1 cellular context compared by ENCODE assay signal in the genomic region with DNA sequence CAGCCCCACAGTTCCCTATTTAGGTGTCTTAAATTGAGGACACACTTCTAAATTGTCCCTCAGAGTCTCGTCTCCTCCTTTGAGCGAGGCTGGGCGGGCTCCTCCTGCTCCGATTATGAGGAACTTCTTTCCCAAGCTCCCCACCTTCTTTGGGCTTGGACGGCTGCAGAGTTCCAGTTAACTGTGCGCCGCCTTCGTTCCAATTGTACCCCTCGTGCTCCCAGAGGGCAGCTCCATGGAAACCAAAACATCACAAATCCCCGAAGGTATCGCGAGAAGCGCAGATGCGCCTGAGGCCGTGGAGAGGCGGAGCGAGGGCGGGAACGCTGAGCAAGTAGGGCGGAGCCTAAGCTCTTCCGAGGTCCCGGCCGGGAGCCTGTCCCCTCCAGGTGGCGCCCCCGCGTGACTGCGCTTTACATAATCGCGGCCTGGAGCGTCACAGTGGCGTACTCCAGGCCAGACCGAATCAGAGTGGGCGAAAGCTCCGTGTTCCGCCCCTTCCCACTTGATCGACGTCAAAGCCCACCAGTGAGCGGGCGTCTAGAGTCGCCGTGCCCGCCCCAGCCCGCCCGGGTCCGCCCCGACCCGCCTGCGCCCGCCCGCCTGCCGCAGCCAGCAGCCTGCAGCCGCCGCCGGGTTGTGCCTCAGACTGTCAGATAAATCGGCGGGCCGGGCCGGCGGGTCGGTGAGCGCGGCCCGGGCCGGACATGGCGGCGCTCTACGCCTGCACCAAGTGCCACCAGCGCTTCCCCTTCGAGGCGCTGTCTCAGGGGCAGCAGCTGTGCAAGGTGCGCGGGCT.
TF ChIP-seq lines count a peak whose summit lies in the region.

A gene (plus strand): TSS at position 588 of the 799 bp plus-strand sequence. CDS start 120 bp downstream, at position 708.

TF ChIP-seq in HepG2, 621 proteins besides CTCF, POLR2A, EP300 and RAD21 (continued from another document):
- TF ChIP-seq CREM (IDR thresholded peaks at IDR 0.05) = peak; percentile 95
- peak; percentile 73 for TF ChIP-seq CREM (CRISPR knock-in tag; IDR thresholded peaks at IDR 0.05)
- peak; percentile 44; the same call in 1 of the 2 replicates for TF ChIP-seq NR2F6 (IDR thresholded peaks at IDR 0.05)
- TF ChIP-seq NR2F6 (CRISPR knock-in tag; IDR thresholded peaks at IDR 0.05) = peak; percentile 49
- TF ChIP-seq ZNF234 (CRISPR knock-in tag; conservative IDR thresholded peaks at IDR 0.05) = 0 out of 2 replicates have a peak, but pooled peaks have one; percentile 40
- 0 out of 2 replicates have a peak, but pooled peaks have one; percentile 16 for TF ChIP-seq MAFF (IDR thresholded peaks at IDR 0.05; ENCODE audit: low read depth, low read length)
- TF ChIP-seq, protein P1, sequence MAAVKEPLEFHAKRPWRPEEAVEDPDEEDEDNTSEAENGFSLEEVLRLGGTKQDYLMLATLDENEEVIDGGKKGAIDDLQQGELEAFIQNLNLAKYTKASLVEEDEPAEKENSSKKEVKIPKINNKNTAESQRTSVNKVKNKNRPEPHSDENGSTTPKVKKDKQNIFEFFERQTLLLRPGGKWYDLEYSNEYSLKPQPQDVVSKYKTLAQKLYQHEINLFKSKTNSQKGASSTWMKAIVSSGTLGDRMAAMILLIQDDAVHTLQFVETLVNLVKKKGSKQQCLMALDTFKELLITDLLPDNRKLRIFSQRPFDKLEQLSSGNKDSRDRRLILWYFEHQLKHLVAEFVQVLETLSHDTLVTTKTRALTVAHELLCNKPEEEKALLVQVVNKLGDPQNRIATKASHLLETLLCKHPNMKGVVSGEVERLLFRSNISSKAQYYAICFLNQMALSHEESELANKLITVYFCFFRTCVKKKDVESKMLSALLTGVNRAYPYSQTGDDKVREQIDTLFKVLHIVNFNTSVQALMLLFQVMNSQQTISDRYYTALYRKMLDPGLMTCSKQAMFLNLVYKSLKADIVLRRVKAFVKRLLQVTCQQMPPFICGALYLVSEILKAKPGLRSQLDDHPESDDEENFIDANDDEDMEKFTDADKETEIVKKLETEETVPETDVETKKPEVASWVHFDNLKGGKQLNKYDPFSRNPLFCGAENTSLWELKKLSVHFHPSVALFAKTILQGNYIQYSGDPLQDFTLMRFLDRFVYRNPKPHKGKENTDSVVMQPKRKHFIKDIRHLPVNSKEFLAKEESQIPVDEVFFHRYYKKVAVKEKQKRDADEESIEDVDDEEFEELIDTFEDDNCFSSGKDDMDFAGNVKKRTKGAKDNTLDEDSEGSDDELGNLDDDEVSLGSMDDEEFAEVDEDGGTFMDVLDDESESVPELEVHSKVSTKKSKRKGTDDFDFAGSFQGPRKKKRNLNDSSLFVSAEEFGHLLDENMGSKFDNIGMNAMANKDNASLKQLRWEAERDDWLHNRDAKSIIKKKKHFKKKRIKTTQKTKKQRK (IDR thresholded peaks at IDR 0.05; ENCODE audit: low read length) = no peak
- TF ChIP-seq SMARCC2 (IDR thresholded peaks at IDR 0.05) = no peak
- TF ChIP-seq ELF1 (CRISPR knock-in tag; IDR thresholded peaks at IDR 0.05) = peak; percentile 70
- TF ChIP-seq, protein P2, sequence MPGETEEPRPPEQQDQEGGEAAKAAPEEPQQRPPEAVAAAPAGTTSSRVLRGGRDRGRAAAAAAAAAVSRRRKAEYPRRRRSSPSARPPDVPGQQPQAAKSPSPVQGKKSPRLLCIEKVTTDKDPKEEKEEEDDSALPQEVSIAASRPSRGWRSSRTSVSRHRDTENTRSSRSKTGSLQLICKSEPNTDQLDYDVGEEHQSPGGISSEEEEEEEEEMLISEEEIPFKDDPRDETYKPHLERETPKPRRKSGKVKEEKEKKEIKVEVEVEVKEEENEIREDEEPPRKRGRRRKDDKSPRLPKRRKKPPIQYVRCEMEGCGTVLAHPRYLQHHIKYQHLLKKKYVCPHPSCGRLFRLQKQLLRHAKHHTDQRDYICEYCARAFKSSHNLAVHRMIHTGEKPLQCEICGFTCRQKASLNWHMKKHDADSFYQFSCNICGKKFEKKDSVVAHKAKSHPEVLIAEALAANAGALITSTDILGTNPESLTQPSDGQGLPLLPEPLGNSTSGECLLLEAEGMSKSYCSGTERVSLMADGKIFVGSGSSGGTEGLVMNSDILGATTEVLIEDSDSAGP (CRISPR knock-in tag; IDR thresholded peaks at IDR 0.05; ENCODE audit: borderline replicate concordance) = peak; percentile 73; the same call in 1 of the 2 replicates
- no peak for TF ChIP-seq ZNF225 (CRISPR knock-in tag; IDR thresholded peaks at IDR 0.05)
- TF ChIP-seq XBP1 (CRISPR knock-in tag; IDR thresholded peaks at IDR 0.05) = no peak
- peak; percentile 98 for TF ChIP-seq CHD2 (IDR thresholded peaks at IDR 0.05; ENCODE audit: low read depth, low read length)
- TF ChIP-seq ATF7 (IDR thresholded peaks at IDR 0.05) = no peak
- no peak; the same call in 1 of the 2 replicates for TF ChIP-seq ATF7 (CRISPR knock-in tag; IDR thresholded peaks at IDR 0.05)
- TF ChIP-seq MYC (CRISPR knock-in tag; IDR thresholded peaks at IDR 0.05; ENCODE audit: borderline replicate concordance) = peak; percentile 61; the same call in 1 of the 2 replicates
- no peak for TF ChIP-seq FOXP1 (IDR thresholded peaks at IDR 0.05)
- TF ChIP-seq FOXP1 (CRISPR knock-in tag; IDR thresholded peaks at IDR 0.05) = no peak
- TF ChIP-seq, protein P3, sequence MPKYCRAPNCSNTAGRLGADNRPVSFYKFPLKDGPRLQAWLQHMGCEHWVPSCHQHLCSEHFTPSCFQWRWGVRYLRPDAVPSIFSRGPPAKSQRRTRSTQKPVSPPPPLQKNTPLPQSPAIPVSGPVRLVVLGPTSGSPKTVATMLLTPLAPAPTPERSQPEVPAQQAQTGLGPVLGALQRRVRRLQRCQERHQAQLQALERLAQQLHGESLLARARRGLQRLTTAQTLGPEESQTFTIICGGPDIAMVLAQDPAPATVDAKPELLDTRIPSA (CRISPR knock-in tag; IDR thresholded peaks at IDR 0.05; ENCODE audit: borderline replicate concordance) = peak; percentile 17; the same call in 1 of the 2 replicates
- TF ChIP-seq, protein P4, sequence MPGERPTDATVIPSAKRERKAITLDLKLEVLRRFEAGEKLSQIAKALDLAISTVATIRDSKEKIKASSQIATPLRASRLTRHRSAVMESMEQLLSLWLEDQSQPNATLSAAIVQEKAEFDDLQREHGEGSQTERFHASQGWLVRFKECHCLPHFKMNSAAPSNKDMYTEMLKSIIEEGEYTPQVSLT (CRISPR knock-in tag; IDR thresholded peaks at IDR 0.05; ENCODE audit: borderline replicate concordance, low read depth) = no peak
- TF ChIP-seq ZNF567 (CRISPR knock-in tag; IDR thresholded peaks at IDR 0.05; ENCODE audit: borderline replicate concordance) = no peak
- TF ChIP-seq, protein P5, sequence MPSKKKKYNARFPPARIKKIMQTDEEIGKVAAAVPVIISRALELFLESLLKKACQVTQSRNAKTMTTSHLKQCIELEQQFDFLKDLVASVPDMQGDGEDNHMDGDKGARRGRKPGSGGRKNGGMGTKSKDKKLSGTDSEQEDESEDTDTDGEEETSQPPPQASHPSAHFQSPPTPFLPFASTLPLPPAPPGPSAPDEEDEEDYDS (CRISPR knock-in tag; IDR thresholded peaks at IDR 0.05) = peak; percentile 96
- no peak for TF ChIP-seq MTF2 (CRISPR knock-in tag; IDR thresholded peaks at IDR 0.05; ENCODE audit: borderline replicate concordance)
- TF ChIP-seq ZFX (CRISPR knock-in tag; IDR thresholded peaks at IDR 0.05; ENCODE audit: low read depth) = peak; percentile 54
- TF ChIP-seq ZNF629 (CRISPR knock-in tag; conservative IDR thresholded peaks at IDR 0.05) = no peak
- TF ChIP-seq FOXK2 (IDR thresholded peaks at IDR 0.05) = peak; percentile 59; the same call in 1 of the 2 replicates
- no peak for TF ChIP-seq GFI1 (CRISPR knock-in tag; IDR thresholded peaks at IDR 0.05; ENCODE audit: borderline replicate concordance)
- TF ChIP-seq, protein P6, sequence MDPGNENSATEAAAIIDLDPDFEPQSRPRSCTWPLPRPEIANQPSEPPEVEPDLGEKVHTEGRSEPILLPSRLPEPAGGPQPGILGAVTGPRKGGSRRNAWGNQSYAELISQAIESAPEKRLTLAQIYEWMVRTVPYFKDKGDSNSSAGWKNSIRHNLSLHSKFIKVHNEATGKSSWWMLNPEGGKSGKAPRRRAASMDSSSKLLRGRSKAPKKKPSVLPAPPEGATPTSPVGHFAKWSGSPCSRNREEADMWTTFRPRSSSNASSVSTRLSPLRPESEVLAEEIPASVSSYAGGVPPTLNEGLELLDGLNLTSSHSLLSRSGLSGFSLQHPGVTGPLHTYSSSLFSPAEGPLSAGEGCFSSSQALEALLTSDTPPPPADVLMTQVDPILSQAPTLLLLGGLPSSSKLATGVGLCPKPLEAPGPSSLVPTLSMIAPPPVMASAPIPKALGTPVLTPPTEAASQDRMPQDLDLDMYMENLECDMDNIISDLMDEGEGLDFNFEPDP (CRISPR knock-in tag; conservative IDR thresholded peaks at IDR 0.05) = no peak
- TF ChIP-seq, protein P7, sequence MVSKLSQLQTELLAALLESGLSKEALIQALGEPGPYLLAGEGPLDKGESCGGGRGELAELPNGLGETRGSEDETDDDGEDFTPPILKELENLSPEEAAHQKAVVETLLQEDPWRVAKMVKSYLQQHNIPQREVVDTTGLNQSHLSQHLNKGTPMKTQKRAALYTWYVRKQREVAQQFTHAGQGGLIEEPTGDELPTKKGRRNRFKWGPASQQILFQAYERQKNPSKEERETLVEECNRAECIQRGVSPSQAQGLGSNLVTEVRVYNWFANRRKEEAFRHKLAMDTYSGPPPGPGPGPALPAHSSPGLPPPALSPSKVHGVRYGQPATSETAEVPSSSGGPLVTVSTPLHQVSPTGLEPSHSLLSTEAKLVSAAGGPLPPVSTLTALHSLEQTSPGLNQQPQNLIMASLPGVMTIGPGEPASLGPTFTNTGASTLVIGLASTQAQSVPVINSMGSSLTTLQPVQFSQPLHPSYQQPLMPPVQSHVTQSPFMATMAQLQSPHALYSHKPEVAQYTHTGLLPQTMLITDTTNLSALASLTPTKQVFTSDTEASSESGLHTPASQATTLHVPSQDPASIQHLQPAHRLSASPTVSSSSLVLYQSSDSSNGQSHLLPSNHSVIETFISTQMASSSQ (IDR thresholded peaks at IDR 0.05; ENCODE audit: low read depth) = no peak
- TF ChIP-seq, protein P7 (CRISPR knock-in tag; IDR thresholded peaks at IDR 0.05; ENCODE audit: borderline replicate concordance) = peak; percentile 51; the same call in 1 of the 2 replicates
- TF ChIP-seq HNRNPLL (IDR thresholded peaks at IDR 0.05; ENCODE audit: low read depth, low read length, poor library complexity, severe bottlenecking) = peak; percentile 67
- TF ChIP-seq CBFB (CRISPR knock-in tag; IDR thresholded peaks at IDR 0.05) = peak; percentile 41; the same call in 1 of the 2 replicates
- no peak for TF ChIP-seq ZFYVE20 (CRISPR knock-in tag; IDR thresholded peaks at IDR 0.05; ENCODE audit: borderline replicate concordance, low read depth)
- peak; percentile 94 for TF ChIP-seq FOXJ3 (CRISPR knock-in tag; IDR thresholded peaks at IDR 0.05; ENCODE audit: borderline replicate concordance)
- peak; percentile 27; the same call in 1 of the 2 replicates for TF ChIP-seq ZNF724P (CRISPR knock-in tag; IDR thresholded peaks at IDR 0.05; ENCODE audit: borderline replicate concordance)
- no peak for TF ChIP-seq ZNF83 (CRISPR knock-in tag; IDR thresholded peaks at IDR 0.05; ENCODE audit: borderline replicate concordance)
